In genomic region chr12:68495666-68496065, GRCh38 we compare ENCODE assay signal across 17 cellular contexts.
A peak's percentile ranks its signal among the peaks of the same experiment; 100 is the strongest.
DNase-seq lines count a peak whose midpoint lies in the region; ATAC-seq and TF ChIP-seq lines count a peak whose summit lies in the region.
"Had no signal": no experiment of that assay in that cellular context is flagged by ENCODE, and none has a peak within 500 bp of the region (broad histone marks: within the 10 kb centered on the region; RNA-seq: fewer than 3 reads in every experiment).

No MANE protein-coding gene starts in this region.

- H3K4me3 ChIP-seq in heart right ventricle (no peak overlapping the region), skeletal muscle tissue (ENCODE audit: low read length in 3 of 3) (peak overlapping the region in 1 of 3 donors; percentile 1)
- H3K4me3 ChIP-seq: colonic mucosa, PC-9 had no signal

- ATAC-seq in GM21576 (IDR thresholded peaks at IDR 0.05; ENCODE audit: unreplicated experiment) (peak; percentile 41), heart right ventricle (peak; percentile 61 to 94 (median 84)), HG02970 (IDR thresholded peaks at IDR 0.05; ENCODE audit: low FRiP score, unreplicated experiment) (no peak)
- ATAC-seq: activated CD8-positive, alpha-beta T cell treated with anti-CD3 and anti-CD28 coated beads, Interleukin-2, amount 10 ng/mL, durations not matched to agents 7 days and 5 days; stimulated activated naive B cell treated with anti-CD40 and anti-IgM and Interleukin-4, amounts not matched to agents 10 μg/mL and 1 μg/mL and 100 μg/mL, for 72 hours had no signal

- H3K36me3 ChIP-seq in heart right ventricle, result no peaks in the 10 kb centered on the region
- no peaks in the 10 kb centered on the region for H3K36me3 ChIP-seq in skeletal muscle tissue (ENCODE audit: control insufficient read depth in 3 of 3, insufficient read depth in 3 of 3, low read length in 3 of 3)
- H3K36me3 ChIP-seq: colonic mucosa had no signal

- WGBS in heart right ventricle, 2 donors, result 0 to 3% methylated on average over 1 of the region's 1 CpG

- intact Hi-C loops in heart right ventricle (cut with DNase I), result loop anchor here in 1 of 10 donors (10.0 kb wide), 1 partner anchor 69 kb away; no protein-coding TSS in a partner anchor

- no peak for TF ChIP-seq CTCF in heart right ventricle (IDR thresholded peaks at IDR 0.05)

- no peaks in the 10 kb centered on the region for H3K27me3 ChIP-seq in heart right ventricle
- no peaks in the 10 kb centered on the region for H3K27me3 ChIP-seq in skeletal muscle tissue (ENCODE audit: control insufficient read depth in 3 of 3, insufficient read depth in 3 of 3, low read length in 3 of 3)
- H3K27me3 ChIP-seq: colonic mucosa had no signal

- H3K27ac ChIP-seq in heart right ventricle (peak overlapping the region in 7 of 10 donors; percentile 8 to 64 (median 51)), skeletal muscle tissue (ENCODE audit: low read depth, low read length) (peak overlapping the region; percentile 10)
- H3K27ac ChIP-seq: PC-9 had no signal

- H3K9ac ChIP-seq in skeletal muscle tissue (ENCODE audit: low read depth in 1 of 3, low read length in 3 of 3), result no peak overlapping the region

- H3K4me1 ChIP-seq in heart right ventricle, result peaks cover 0 to 21% (median 13%) of the 10 kb centered on the region in 9 donors
- peaks cover 0 to 3% (median 0%) of the 10 kb centered on the region in 3 donors for H3K4me1 ChIP-seq in skeletal muscle tissue (ENCODE audit: control insufficient read depth in 3 of 3, insufficient read depth in 3 of 3, low read length in 3 of 3)
- H3K4me1 ChIP-seq: colonic mucosa had no signal

- H3K9me3 ChIP-seq in heart right ventricle, result no peaks in the 10 kb centered on the region
- no peaks in the 10 kb centered on the region for H3K9me3 ChIP-seq in skeletal muscle tissue (ENCODE audit: control insufficient read depth in 3 of 3, low read length in 3 of 3)
- H3K9me3 ChIP-seq: colonic mucosa had no signal

- DNase-seq in astrocyte of the hippocampus (ENCODE audit: low read depth, low spot score), result peak; percentile 56
- no peak for DNase-seq in heart right ventricle
- no peak for DNase-seq in stimulated activated naive CD4-positive, alpha-beta T cell (lab: John Stamatoyannopoulos, UW)
- no peak for DNase-seq in HK-2 (ENCODE audit: unreplicated experiment)
- no peak for DNase-seq in NCI-H2171 treated with DMSO at 0.1 percent for 48 hours (lab: John Stamatoyannopoulos, UW)
- DNase-seq: activated CD8-positive, alpha-beta T cell treated with anti-CD3 and anti-CD28 coated beads, Interleukin-2, amount 10 ng/mL, durations not matched to agents 7 days and 5 days; activated naive CD4-positive, alpha-beta T cell treated with Interleukin-2 at 50 U/mL for 16 hours; colonic mucosa; MV-4-11; NCI-H345; nucleus accumbens; PC-9; stimulated activated CD4-positive, alpha-beta T cell treated with anti-CD3 and anti-CD28 coated beads, Interleukin-2, amount 100 ng/mL, for 48 hours; stimulated activated naive B cell treated with anti-CD40 and anti-IgM and Interleukin-4, amounts not matched to agents 10 μg/mL and 1 μg/mL and 100 μg/mL, for 72 hours had no signal
